ENCODE assay signal across 10 cellular contexts in genomic region chr1:2019162-2019542, GRCh38. TPM values are rescaled to one million over a fixed set of nuclear protein-coding genes. Genes with fewer than 3 reads are reported as not detected.
DNase-seq lines count a peak whose midpoint lies in the region; ATAC-seq and TF ChIP-seq lines count a peak whose summit lies in the region.
"Had no signal": no experiment of that assay in that cellular context is flagged by ENCODE, and none has a peak within 500 bp of the region (broad histone marks: within the 10 kb centered on the region; RNA-seq: fewer than 3 reads in every experiment).

GABRD (plus strand) TSS chr1:2019345; CDS start chr1:2019424, 79 bp downstream.

- peaks cover 2% of the 10 kb centered on the region for H3K36me3 Mint-ChIP-seq in activated CD8-positive, alpha-beta memory T cell treated with anti-CD3 and anti-CD28 coated beads, Interleukin-2, amount 10 ng/mL, durations not matched to agents 7 days and 5 days
- no peaks in the 10 kb centered on the region for H3K36me3 Mint-ChIP-seq in T-helper 2 cell treated with Interferon-gamma antibody and Interleukin-4, amounts not matched to agents 5 μg/mL and 100 μg/mL, for 36 hours (ENCODE audit: low read depth)

- TF ChIP-seq CTCF in hepatocyte (IDR thresholded peaks at IDR 0.05; ENCODE audit: poor library complexity) (no peak), suprapubic skin (IDR thresholded peaks at IDR 0.05) (no peak), BE2C (IDR thresholded peaks at IDR 0.05; ENCODE audit: low read depth, low read length) (no peak)

- no peak within 1 kb of the TSS for H3K27ac ChIP-seq in hepatocyte
- H3K27ac ChIP-seq in suprapubic skin = no peak within 1 kb of the TSS

- no peak for DNase-seq in activated CD8-positive, alpha-beta memory T cell treated with anti-CD3 and anti-CD28 coated beads, Interleukin-2, amount 10 ng/mL, durations not matched to agents 7 days and 5 days
- DNase-seq in activated CD8-positive, alpha-beta memory T cell treated with anti-CD3 and anti-CD28 coated beads, Interleukin-2, amount 50 U/mL, for 4 hours = no peak
- DNase-seq in T-helper 2 cell treated with Interferon-gamma antibody and Interleukin-4, amounts not matched to agents 5 μg/mL and 100 μg/mL, for 36 hours (ENCODE audit: low spot score) = no peak
- DNase-seq in hepatocyte (ENCODE audit: low spot score) = peak; percentile 62
- no peak for DNase-seq in suprapubic skin (ENCODE audit: low spot score in 2 of 2)
- DNase-seq in HuH-7 (ENCODE audit: low spot score) = no peak
- no peak for DNase-seq in BE2C
- DNase-seq: DND-41; NK-92 treated with Interleukin-12 subunit alpha and Interleukin-12 subunit beta, amount 100 ng/mL, for 24 hours had no signal

- H3K27me3 ChIP-seq in hepatocyte = peaks cover 68% of the 10 kb centered on the region
- H3K27me3 ChIP-seq in suprapubic skin = peaks cover 81% of the 10 kb centered on the region
- H3K27me3 ChIP-seq in BE2C = peaks cover 97% of the 10 kb centered on the region

- H3K4me1 Mint-ChIP-seq in activated CD8-positive, alpha-beta memory T cell treated with anti-CD3 and anti-CD28 coated beads, Interleukin-2, amount 10 ng/mL, durations not matched to agents 7 days and 5 days = peaks cover 2% of the 10 kb centered on the region
- peaks cover 1% of the 10 kb centered on the region for H3K4me1 Mint-ChIP-seq in T-helper 2 cell treated with Interferon-gamma antibody and Interleukin-4, amounts not matched to agents 5 μg/mL and 100 μg/mL, for 36 hours (ENCODE audit: low read depth)

- peaks cover 3% of the 10 kb centered on the region for H4K20me1 ChIP-seq in hepatocyte (ENCODE audit: insufficient read depth, poor library complexity, severe bottlenecking)

- CTCF ChIA-PET in activated CD8-positive, alpha-beta memory T cell treated with anti-CD3 and anti-CD28 coated beads, Interleukin-2, amount 10 ng/mL, durations not matched to agents 7 days and 5 days (lab: Charles Lee) = interaction anchor here (4.3 kb wide), 1 partner anchor 25 kb away, joined by 18 read pairs; no protein-coding TSS in a partner anchor

- no peak for TF ChIP-seq POLR2A in suprapubic skin (IDR thresholded peaks at IDR 0.05)

- H2AFZ ChIP-seq in hepatocyte = no peak within 1 kb of the TSS

- no peaks in the 10 kb centered on the region for H3K9me3 Mint-ChIP-seq in activated CD8-positive, alpha-beta memory T cell treated with anti-CD3 and anti-CD28 coated beads, Interleukin-2, amount 10 ng/mL, durations not matched to agents 7 days and 5 days (ENCODE audit: low read depth)
- no peaks in the 10 kb centered on the region for H3K9me3 Mint-ChIP-seq in T-helper 2 cell treated with Interferon-gamma antibody and Interleukin-4, amounts not matched to agents 5 μg/mL and 100 μg/mL, for 36 hours

- H3K4me1 ChIP-seq in hepatocyte (ENCODE audit: insufficient read depth) (peaks cover 3% of the 10 kb centered on the region), suprapubic skin (peaks cover 16% of the 10 kb centered on the region), BE2C (no peaks in the 10 kb centered on the region)

- H3K27me3 Mint-ChIP-seq in activated CD8-positive, alpha-beta memory T cell treated with anti-CD3 and anti-CD28 coated beads, Interleukin-2, amount 10 ng/mL, durations not matched to agents 7 days and 5 days = peaks cover 50% of the 10 kb centered on the region
- H3K27me3 Mint-ChIP-seq in T-helper 2 cell treated with Interferon-gamma antibody and Interleukin-4, amounts not matched to agents 5 μg/mL and 100 μg/mL, for 36 hours (ENCODE audit: low read depth) = peaks cover 46% of the 10 kb centered on the region

- H3K4me3 ChIP-seq in hepatocyte (no peak within 1 kb of the TSS), suprapubic skin (peak within 1 kb of the TSS; percentile 50), BE2C (ENCODE audit: low read depth, low read length) (no peak within 1 kb of the TSS)

- no peak for TF ChIP-seq EP300 in suprapubic skin (IDR thresholded peaks at IDR 0.05)

- no peaks in the 10 kb centered on the region for H3K36me3 ChIP-seq in hepatocyte (replicated peaks; ENCODE audit: insufficient read depth, low read depth)
- H3K36me3 ChIP-seq in suprapubic skin = no peaks in the 10 kb centered on the region
- H3K36me3 ChIP-seq in BE2C = no peaks in the 10 kb centered on the region

- H3K9me2 ChIP-seq in hepatocyte (replicated peaks; ENCODE audit: insufficient read depth) = no peaks in the 10 kb centered on the region

- peak within 1 kb of the TSS; percentile 78 for H3K4me2 ChIP-seq in hepatocyte

- no peak within 1 kb of the TSS for H3K27ac Mint-ChIP-seq in activated CD8-positive, alpha-beta memory T cell treated with anti-CD3 and anti-CD28 coated beads, Interleukin-2, amount 10 ng/mL, durations not matched to agents 7 days and 5 days
- peak within 1 kb of the TSS; percentile 26 for H3K27ac Mint-ChIP-seq in T-helper 2 cell treated with Interferon-gamma antibody and Interleukin-4, amounts not matched to agents 5 μg/mL and 100 μg/mL, for 36 hours

- H3K79me2 ChIP-seq in hepatocyte = no peaks in the 10 kb centered on the region

- no peaks in the 10 kb centered on the region for H3K9me3 ChIP-seq in hepatocyte (ENCODE audit: low read depth)
- H3K9me3 ChIP-seq in suprapubic skin = no peaks in the 10 kb centered on the region
- no peaks in the 10 kb centered on the region for H3K9me3 ChIP-seq in BE2C

- peak; percentile 55 for ATAC-seq in activated CD8-positive, alpha-beta memory T cell treated with anti-CD3 and anti-CD28 coated beads, Interleukin-2, amount 10 ng/mL, durations not matched to agents 7 days and 5 days
- no peak for ATAC-seq in GM19455 (IDR thresholded peaks at IDR 0.05; ENCODE audit: unreplicated experiment)

- H3K4me3 Mint-ChIP-seq in activated CD8-positive, alpha-beta memory T cell treated with anti-CD3 and anti-CD28 coated beads, Interleukin-2, amount 10 ng/mL, durations not matched to agents 7 days and 5 days = no peak within 1 kb of the TSS
- H3K4me3 Mint-ChIP-seq in T-helper 2 cell treated with Interferon-gamma antibody and Interleukin-4, amounts not matched to agents 5 μg/mL and 100 μg/mL, for 36 hours = peak within 1 kb of the TSS; percentile 28

- WGBS in hepatocyte (ENCODE audit: low lambda C conversion rate, missing lambda C conversion rate) = no CpG with 5 or more reads among the region's 60 CpGs
- no CpG with 5 or more reads among the region's 60 CpGs for WGBS in suprapubic skin

RNA-seq across cellular contexts. Expression of gene GABRD, which starts in this region (rescaled TPM):
- not detected for total RNA-seq in activated CD8-positive, alpha-beta memory T cell treated with anti-CD3 and anti-CD28 coated beads, Interleukin-2, amount 10 ng/mL, durations not matched to agents 7 days and 5 days
- not detected in 2 replicates for total RNA-seq in hepatocyte
- polyA plus RNA-seq in hepatocyte = not detected in 2 replicates
- 1 to 10 TPM in 2 of 4 donors, under 1 TPM in 1, not detected in 1; 0.52 to 1.7 (median 1.2) TPM for total RNA-seq in suprapubic skin
- not detected for polyA plus RNA-seq in BE2C (2012; ENCODE audit: insufficient read depth, insufficient read length, low read depth)

Comparison
In these comparisons a context has a peak if more than half of its experiments do, and no peak if none do; other contexts are left out.
1. Peak in ATAC-seq in activated CD8-positive, alpha-beta memory T cell treated with anti-CD3 and anti-CD28 coated beads, Interleukin-2, amount 10 ng/mL, durations not matched to agents 7 days and 5 days; RNA of the gene not detected or under 1 TPM.
2. Peak in DNase-seq and H3K4me2 ChIP-seq in hepatocyte; RNA of the gene not detected or under 1 TPM.